18 cellular contexts compared by ENCODE assay signal in the genomic region with DNA sequence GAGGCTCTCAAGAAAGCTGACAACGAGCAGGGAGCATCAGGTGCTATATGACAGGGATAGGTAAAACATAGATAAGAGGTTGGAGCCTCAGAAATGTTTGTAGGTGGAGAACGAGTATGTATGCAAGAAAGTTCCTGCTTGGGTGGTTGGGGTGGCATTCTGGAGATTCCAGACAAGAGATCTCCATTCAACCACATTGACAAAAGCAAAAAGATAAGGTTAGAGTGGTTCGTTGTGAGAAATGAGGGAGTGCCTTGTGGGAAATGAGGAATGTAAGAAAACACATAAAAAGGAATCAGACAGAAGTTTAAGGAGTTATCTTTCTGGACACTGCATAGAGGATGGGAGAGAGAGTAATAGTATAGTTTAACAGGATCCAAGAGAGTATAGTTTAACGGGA.
"Had no signal": no experiment of that assay in that cellular context is flagged by ENCODE, and none has a peak within 500 bp of the region (broad histone marks: within the 10 kb centered on the region; RNA-seq: fewer than 3 reads in every experiment).

No MANE protein-coding gene starts in this region.

- ATAC-seq: heart right ventricle had no signal

- H3K36me3 Mint-ChIP-seq: activated naive CD8-positive, alpha-beta T cell; brain; memory B cell; neural progenitor cell; type B pancreatic cell had no signal

- H3K9me3 Mint-ChIP-seq: brain, memory B cell had no signal

- H3K27me3 Mint-ChIP-seq: activated naive CD8-positive, alpha-beta T cell; brain had no signal

- H2AFZ ChIP-seq: neural progenitor cell had no signal

- DNase-seq: activated CD4-positive, alpha-beta T cell treated with anti-CD3 and anti-CD28 coated beads, Interleukin-2, amount 50 U/mL, for 4 hours; activated T-cell treated with anti-CD3 and anti-CD28 coated beads for 4 hours; amygdala; central memory CD4-positive, alpha-beta T cell; colonic mucosa; heart right ventricle; stimulated activated CD4-positive, alpha-beta T cell treated with anti-CD3 and anti-CD28 coated beads, Interleukin-15, amount 100 ng/mL, for 24 hours; stimulated activated CD4-positive, alpha-beta T cell treated with anti-CD3 and anti-CD28 coated beads, Interleukin-2, amount 100 ng/mL, for 48 hours; stomach; WERI-Rb-1 had no signal

- H3K9ac ChIP-seq: neural progenitor cell had no signal

- H3K27me3 ChIP-seq: colonic mucosa, neural progenitor cell, right atrium auricular region had no signal

- H3K4me3 Mint-ChIP-seq: activated naive CD8-positive, alpha-beta T cell; brain; memory B cell; neural progenitor cell; type B pancreatic cell had no signal

- H3K9me3 ChIP-seq: colonic mucosa, heart right ventricle, prostate gland, right atrium auricular region, stomach had no signal

- H3K4me3 ChIP-seq: colonic mucosa, heart right ventricle, neural progenitor cell, prostate gland, right atrium auricular region, skin epidermis, stomach had no signal

- H3K27ac ChIP-seq: colonic mucosa, heart right ventricle, neural progenitor cell, prostate gland, right atrium auricular region, skin epidermis, stomach, WERI-Rb-1 had no signal

- H3K27ac Mint-ChIP-seq: activated naive CD8-positive, alpha-beta T cell; brain; memory B cell; neural progenitor cell; type B pancreatic cell had no signal

- H3K4me2 ChIP-seq: neural progenitor cell had no signal

- H3K36me3 ChIP-seq: colonic mucosa, heart right ventricle, neural progenitor cell, prostate gland, right atrium auricular region, stomach, WERI-Rb-1 had no signal

- H3K4me1 ChIP-seq: colonic mucosa, prostate gland, right atrium auricular region, stomach had no signal
